Comparison of ENCODE assay signal across 8 cellular contexts in genomic region chr20:34302312-34302722, GRCh38. TPM values are rescaled to one million over a fixed set of nuclear protein-coding genes. Genes with fewer than 3 reads are reported as not detected.
DNase-seq lines count a peak whose midpoint lies in the region; ATAC-seq and TF ChIP-seq lines count a peak whose summit lies in the region.

No MANE protein-coding gene starts in this region.

- H3K27ac ChIP-seq in tibial nerve: peak overlapping the region; percentile 77 to 99 (median 88)

- peaks cover 13% of the 10 kb centered on the region for H3K36me3 Mint-ChIP-seq in stimulated activated naive CD8-positive, alpha-beta T cell treated with anti-CD3 and anti-CD28 coated beads, Interleukin-15, Interleukin-2, amounts not matched to agents 100 ng/mL and 50 ng/mL, for 24 hours (ENCODE audit: low read depth)
- peaks cover 17% of the 10 kb centered on the region for H3K36me3 Mint-ChIP-seq in activated naive CD8-positive, alpha-beta T cell treated with anti-CD3 and anti-CD28 coated beads for 36 hours

- H3K9me3 ChIP-seq in tibial nerve: no peaks in the 10 kb centered on the region

- peak overlapping the region; percentile 67 to 94 (median 82) for H3K4me3 ChIP-seq in tibial nerve

- H3K27me3 ChIP-seq in tibial nerve: no peaks in the 10 kb centered on the region

- H3K36me3 ChIP-seq in tibial nerve: no peaks in the 10 kb centered on the region

- 24 to 28% methylated on average over 9 of the region's 9 CpGs for WGBS in tibial nerve, 2 donors

- no peak for DNase-seq in stimulated activated naive CD8-positive, alpha-beta T cell treated with anti-CD3 and anti-CD28 coated beads, Interleukin-15, Interleukin-2, amounts not matched to agents 100 U/mL and 50 U/mL, for 24 hours
- no peak for DNase-seq in activated naive CD8-positive, alpha-beta T cell treated with anti-CD3 and anti-CD28 coated beads for 36 hours
- DNase-seq in left colon: no peak
- no peak for DNase-seq in tibial nerve (ENCODE audit: low spot score in 2 of 2)
- no peak for DNase-seq in NCI-H526 treated with DMSO at 0.1 percent for 48 hours (lab: John Stamatoyannopoulos, UW)
- no peak for DNase-seq in NCI-H226
- no peak for DNase-seq in NCI-H2029 (lab: John Stamatoyannopoulos, UW)

- intact Hi-C loops in left colon (cut with DNase I, micrococcal nuclease): no loop called here

- TF ChIP-seq EP300 in tibial nerve (IDR thresholded peaks at IDR 0.05): no peak

- no peak for TF ChIP-seq POLR2A in tibial nerve (IDR thresholded peaks at IDR 0.05)

- H3K4me1 Mint-ChIP-seq in stimulated activated naive CD8-positive, alpha-beta T cell treated with anti-CD3 and anti-CD28 coated beads, Interleukin-15, Interleukin-2, amounts not matched to agents 100 ng/mL and 50 ng/mL, for 24 hours (ENCODE audit: low read depth): peaks cover 10% of the 10 kb centered on the region
- H3K4me1 Mint-ChIP-seq in activated naive CD8-positive, alpha-beta T cell treated with anti-CD3 and anti-CD28 coated beads for 36 hours: peaks cover 19% of the 10 kb centered on the region

- no peaks in the 10 kb centered on the region for H3K9me3 Mint-ChIP-seq in stimulated activated naive CD8-positive, alpha-beta T cell treated with anti-CD3 and anti-CD28 coated beads, Interleukin-15, Interleukin-2, amounts not matched to agents 100 ng/mL and 50 ng/mL, for 24 hours
- H3K9me3 Mint-ChIP-seq in activated naive CD8-positive, alpha-beta T cell treated with anti-CD3 and anti-CD28 coated beads for 36 hours: no peaks in the 10 kb centered on the region

- peaks cover 0 to 32% (median 7%) of the 10 kb centered on the region in 4 donors for H3K4me1 ChIP-seq in tibial nerve

- H3K4me3 Mint-ChIP-seq in stimulated activated naive CD8-positive, alpha-beta T cell treated with anti-CD3 and anti-CD28 coated beads, Interleukin-15, Interleukin-2, amounts not matched to agents 100 ng/mL and 50 ng/mL, for 24 hours: no peak overlapping the region
- peak overlapping the region; percentile 90 for H3K4me3 Mint-ChIP-seq in activated naive CD8-positive, alpha-beta T cell treated with anti-CD3 and anti-CD28 coated beads for 36 hours

- no peaks in the 10 kb centered on the region for H3K27me3 Mint-ChIP-seq in stimulated activated naive CD8-positive, alpha-beta T cell treated with anti-CD3 and anti-CD28 coated beads, Interleukin-15, Interleukin-2, amounts not matched to agents 100 ng/mL and 50 ng/mL, for 24 hours
- no peaks in the 10 kb centered on the region for H3K27me3 Mint-ChIP-seq in activated naive CD8-positive, alpha-beta T cell treated with anti-CD3 and anti-CD28 coated beads for 36 hours

- TF ChIP-seq CTCF in tibial nerve (IDR thresholded peaks at IDR 0.05): no peak

- H3K27ac Mint-ChIP-seq in stimulated activated naive CD8-positive, alpha-beta T cell treated with anti-CD3 and anti-CD28 coated beads, Interleukin-15, Interleukin-2, amounts not matched to agents 100 ng/mL and 50 ng/mL, for 24 hours: peak overlapping the region; percentile 95
- H3K27ac Mint-ChIP-seq in activated naive CD8-positive, alpha-beta T cell treated with anti-CD3 and anti-CD28 coated beads for 36 hours: peak overlapping the region; percentile 92

- ATAC-seq in stimulated activated naive CD8-positive, alpha-beta T cell treated with anti-CD3 and anti-CD28 coated beads, Interleukin-15, Interleukin-2, amounts not matched to agents 100 U/mL and 50 U/mL, for 24 hours: no peak
- peak; percentile 14 for ATAC-seq in left colon

RNA-seq across cellular contexts. Expression of gene AHCY, which starts 0.8 kb away (rescaled TPM):
- 100 to 1,000 TPM; 245 to 254 TPM for total RNA-seq in activated naive CD8-positive, alpha-beta T cell treated with anti-CD3 and anti-CD28 coated beads for 36 hours
- 10 to 100 TPM; 72.9 to 73.9 TPM for total RNA-seq in left colon
- 100 to 1,000 TPM in 1 of 4 donors, 10 to 100 TPM in 3; 77.8 to 110 (median 83.1) TPM for total RNA-seq in tibial nerve
